ENCODE assay signal across 1 cellular context in genomic region chr16:89197633-89198416, GRCh38.
TF ChIP-seq lines count a peak whose summit lies in the region.

No MANE protein-coding gene starts in this region.

TF ChIP-seq in HepG2, 621 proteins besides CTCF, POLR2A, EP300 and RAD21 (continued from another document):
- no peak for TF ChIP-seq ZBTB40 (IDR thresholded peaks at IDR 0.05)
- no peak for TF ChIP-seq ZBTB40 (CRISPR knock-in tag; IDR thresholded peaks at IDR 0.05)
- TF ChIP-seq CEBPG (CRISPR knock-in tag; IDR thresholded peaks at IDR 0.05) = peak; percentile 16; the same call in 1 of the 2 replicates
- TF ChIP-seq LRRFIP1 (CRISPR knock-in tag; conservative IDR thresholded peaks at IDR 0.05) = no peak
- no peak for TF ChIP-seq ZNF30 (CRISPR knock-in tag; IDR thresholded peaks at IDR 0.05)
- no peak for TF ChIP-seq ZNF781 (CRISPR knock-in tag; IDR thresholded peaks at IDR 0.05; ENCODE audit: borderline replicate concordance, not compliant biosample characterization)
- TF ChIP-seq ZNF776 (CRISPR knock-in tag; IDR thresholded peaks at IDR 0.05) = no peak
- no peak; the same call in 1 of the 2 replicates for TF ChIP-seq ZNF691 (CRISPR knock-in tag; IDR thresholded peaks at IDR 0.05; ENCODE audit: borderline replicate concordance, low read depth)
- TF ChIP-seq ZNF512B (CRISPR knock-in tag; IDR thresholded peaks at IDR 0.05; ENCODE audit: borderline replicate concordance) = no peak
- TF ChIP-seq ZBTB33 (CRISPR knock-in tag; IDR thresholded peaks at IDR 0.05) = peak; percentile 44; the same call in 1 of the 2 replicates
- no peak for TF ChIP-seq TIGD3 (CRISPR knock-in tag; IDR thresholded peaks at IDR 0.05; ENCODE audit: borderline replicate concordance)
- TF ChIP-seq RBM39 (IDR thresholded peaks at IDR 0.05; ENCODE audit: low read depth, low read length, poor library complexity, severe bottlenecking) = peak; percentile 72
- TF ChIP-seq ADNP (CRISPR knock-in tag; IDR thresholded peaks at IDR 0.05) = no peak
- TF ChIP-seq ZNF569 (CRISPR knock-in tag; IDR thresholded peaks at IDR 0.05; ENCODE audit: borderline replicate concordance) = no peak
- TF ChIP-seq AFF4 (CRISPR knock-in tag; IDR thresholded peaks at IDR 0.05) = 0 out of 2 replicates have a peak, but pooled peaks have one; percentile 78
- TF ChIP-seq PCBP2 (optimal IDR thresholded peaks at IDR 0.05; ENCODE audit: low read depth, low read length, poor library complexity, severe bottlenecking) = no peak
- no peak for TF ChIP-seq ZFP37 (CRISPR knock-in tag; IDR thresholded peaks at IDR 0.05; ENCODE audit: borderline replicate concordance)
- peak; percentile 75; the same call in 1 of the 2 replicates for TF ChIP-seq ZNF232 (CRISPR knock-in tag; IDR thresholded peaks at IDR 0.05; ENCODE audit: borderline replicate concordance)
- TF ChIP-seq MYPOP (CRISPR knock-in tag; IDR thresholded peaks at IDR 0.05) = peak; percentile 89; the same call in 1 of the 2 replicates
